8 cellular contexts compared by ENCODE assay signal in the genomic region with DNA sequence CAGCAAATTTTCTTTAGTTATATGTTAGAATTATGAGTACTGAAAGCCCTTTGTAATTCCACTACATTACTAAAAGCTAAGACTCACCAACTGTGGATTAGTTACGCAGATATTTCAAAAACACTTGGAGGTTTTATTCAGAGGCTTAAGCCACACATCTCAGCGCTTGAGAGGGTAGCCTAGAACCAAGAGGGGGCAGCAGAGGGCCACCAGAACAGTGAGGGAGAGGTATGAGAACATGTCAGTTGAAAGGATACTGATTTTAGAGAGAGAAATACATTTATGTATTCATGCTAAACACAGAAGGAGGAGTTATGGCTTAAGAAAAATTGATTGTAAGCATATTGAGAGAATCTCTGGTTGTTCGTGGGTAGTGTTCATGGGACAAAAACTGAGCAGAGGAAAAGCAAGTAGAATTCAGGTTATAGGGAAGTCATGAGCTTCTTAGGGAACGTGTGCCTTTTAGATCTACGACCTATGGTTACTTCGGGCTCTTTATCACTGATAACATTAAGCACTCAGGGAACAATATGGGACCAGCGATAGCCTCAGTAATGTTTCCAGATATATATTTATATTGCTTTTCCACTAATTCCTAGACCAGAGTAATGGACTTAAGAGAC. TPM values are rescaled to one million over a fixed set of nuclear protein-coding genes. Genes with fewer than 3 reads are reported as not detected.
DNase-seq lines count a peak whose midpoint lies in the region; ATAC-seq and TF ChIP-seq lines count a peak whose summit lies in the region.

No MANE protein-coding gene starts in this region.

- peaks cover 5% of the 10 kb centered on the region for H3K36me3 Mint-ChIP-seq in activated naive CD8-positive, alpha-beta T cell treated with anti-CD3 and anti-CD28 coated beads for 36 hours

- H3K36me3 ChIP-seq in cardiac muscle cell: peaks cover 5% of the 10 kb centered on the region

- TF ChIP-seq CTCF in cardiac muscle cell (IDR thresholded peaks at IDR 0.05; ENCODE audit: low read depth, low read length): peak; percentile 99

- no peak overlapping the region for H3K27ac ChIP-seq in cardiac muscle cell

- no peaks in the 10 kb centered on the region for H3K9me3 ChIP-seq in cardiac muscle cell (ENCODE audit: low read depth)

- no peaks in the 10 kb centered on the region for H3K4me1 ChIP-seq in cardiac muscle cell (ENCODE audit: low read depth)

- H3K27ac Mint-ChIP-seq in activated naive CD8-positive, alpha-beta T cell treated with anti-CD3 and anti-CD28 coated beads for 36 hours: no peak overlapping the region

- no peak overlapping the region for H3K4me3 Mint-ChIP-seq in activated naive CD8-positive, alpha-beta T cell treated with anti-CD3 and anti-CD28 coated beads for 36 hours

- peak; percentile 92 for ATAC-seq in GM18499 (IDR thresholded peaks at IDR 0.05; ENCODE audit: insufficient read depth, unreplicated experiment)
- ATAC-seq in HG02759 (IDR thresholded peaks at IDR 0.05; ENCODE audit: unreplicated experiment): peak; percentile 97

- H3K4me3 ChIP-seq in cardiac muscle cell: no peak overlapping the region

- H3K27me3 Mint-ChIP-seq in activated naive CD8-positive, alpha-beta T cell treated with anti-CD3 and anti-CD28 coated beads for 36 hours: no peaks in the 10 kb centered on the region

- H3K9me3 Mint-ChIP-seq in activated naive CD8-positive, alpha-beta T cell treated with anti-CD3 and anti-CD28 coated beads for 36 hours: peaks cover 4% of the 10 kb centered on the region

- peaks cover 11% of the 10 kb centered on the region for H3K4me1 Mint-ChIP-seq in activated naive CD8-positive, alpha-beta T cell treated with anti-CD3 and anti-CD28 coated beads for 36 hours

- no peaks in the 10 kb centered on the region for H3K27me3 ChIP-seq in cardiac muscle cell

- DNase-seq in NCI-H1105 (lab: John Stamatoyannopoulos, UW): peak; percentile 57
- peak; percentile 53 for DNase-seq in SKM-1 treated with dmso at 0.1 percent for 144 hours (lab: John Stamatoyannopoulos, UW; ENCODE audit: unreplicated experiment)
- DNase-seq in activated naive CD8-positive, alpha-beta T cell treated with anti-CD3 and anti-CD28 coated beads for 36 hours: peak; percentile 65
- peak in 1 of 2 donors; percentile 76 for DNase-seq in cardiac muscle cell (ENCODE audit: low read depth in 1 of 2, low spot score in 1 of 2)
- DNase-seq in retina: peak; percentile 68
- no peak for DNase-seq in cortex of kidney (lab: John Stamatoyannopoulos, UW)

RNA-seq across cellular contexts. Expression of gene SERINC1, which starts 20.4 kb away (rescaled TPM):
- 10 to 100 TPM; 47.7 to 48.0 TPM for total RNA-seq in activated naive CD8-positive, alpha-beta T cell treated with anti-CD3 and anti-CD28 coated beads for 36 hours
- total RNA-seq in cardiac muscle cell: 89.2 and 91.5 TPM in 2 replicates
- 140 and 158 TPM in 2 replicates for polyA plus RNA-seq in cardiac muscle cell
